ENCODE assay signal across 9 cellular contexts in genomic region chr15:100170280-100170654, GRCh38.
DNase-seq lines count a peak whose midpoint lies in the region; ATAC-seq lines count a peak whose summit lies in the region.
"Had no signal": no experiment of that assay in that cellular context is flagged by ENCODE, and none has a peak within 500 bp of the region (broad histone marks: within the 10 kb centered on the region; RNA-seq: fewer than 3 reads in every experiment).

No MANE protein-coding gene starts in this region.

- no peak overlapping the region for H3K4me3 ChIP-seq in CD8-positive, alpha-beta memory T cell (ENCODE audit: low read length)

- peaks cover 0 to 3% of the 10 kb centered on the region in 2 donors for H3K27me3 Mint-ChIP-seq in CD8-positive, alpha-beta memory T cell
- H3K27me3 Mint-ChIP-seq in activated T-cell treated with anti-CD3 and anti-CD28 coated beads, Interleukin-2, amount 50 U/mL, for 4 hours (ENCODE audit: low read depth): no peaks in the 10 kb centered on the region

- H3K9me3 Mint-ChIP-seq in CD8-positive, alpha-beta memory T cell: peaks cover 2 to 9% (median 4%) of the 10 kb centered on the region in 5 donors
- H3K9me3 Mint-ChIP-seq in activated T-cell treated with anti-CD3 and anti-CD28 coated beads, Interleukin-2, amount 50 U/mL, for 4 hours: no peaks in the 10 kb centered on the region

- peak; percentile 83 for ATAC-seq in GM19043 (IDR thresholded peaks at IDR 0.05; ENCODE audit: low read depth, unreplicated experiment)
- ATAC-seq in HG02938 (IDR thresholded peaks at IDR 0.05; ENCODE audit: unreplicated experiment): peak; percentile 88
- ATAC-seq in activated T-cell treated with anti-CD3 and anti-CD28 coated beads, Interleukin-2, amount 50 U/mL, for 4 hours: peak; percentile 46 to 63
- ATAC-seq: naive thymus-derived CD4-positive, alpha-beta T cell had no signal

- peak overlapping the region in 7 of 8 donors; percentile 7 to 94 (median 72) for H3K27ac Mint-ChIP-seq in CD8-positive, alpha-beta memory T cell

- no peaks in the 10 kb centered on the region for H3K27me3 ChIP-seq in CD8-positive, alpha-beta memory T cell (ENCODE audit: insufficient read depth, low read length, poor library complexity, severe bottlenecking)

- no peaks in the 10 kb centered on the region for H3K4me1 ChIP-seq in CD8-positive, alpha-beta memory T cell (ENCODE audit: insufficient read depth, low read length)

- no peaks in the 10 kb centered on the region for H3K36me3 ChIP-seq in CD8-positive, alpha-beta memory T cell (ENCODE audit: insufficient read depth, low read length)

- H3K27ac ChIP-seq in CD8-positive, alpha-beta memory T cell (ENCODE audit: low read depth, low read length): no peak overlapping the region

- peaks cover 8 to 11% (median 10%) of the 10 kb centered on the region in 3 donors for H3K4me1 Mint-ChIP-seq in CD8-positive, alpha-beta memory T cell
- H3K4me1 Mint-ChIP-seq in activated T-cell treated with anti-CD3 and anti-CD28 coated beads, Interleukin-2, amount 50 U/mL, for 4 hours (ENCODE audit: low read depth): peaks cover 3% of the 10 kb centered on the region

- DNase-seq in CD8-positive, alpha-beta memory T cell: no peak
- no peak for DNase-seq in activated T-cell treated with anti-CD3 and anti-CD28 coated beads, Interleukin-2, amount 50 U/mL, for 4 hours
- DNase-seq in mucosa of gallbladder (ENCODE audit: low spot score) (no peak), HCEC 1CT (no peak), T1000 (lab: John Stamatoyannopoulos, UW) (no peak), NCI-H2227 treated with DMSO at 0.1 percent for 48 hours (lab: John Stamatoyannopoulos, UW) (no peak)

- H3K9me3 ChIP-seq in CD8-positive, alpha-beta memory T cell (ENCODE audit: low read length): peaks cover 9% of the 10 kb centered on the region

- POLR2A ChIA-PET in CD8-positive, alpha-beta memory T cell (lab: Charles Lee): no interaction called here

- CTCF ChIA-PET in CD8-positive, alpha-beta memory T cell (lab: Charles Lee): interaction anchor here (1.3 kb wide), 1 partner anchor 180 kb away, joined by 3 read pairs; no protein-coding TSS in a partner anchor

- peak overlapping the region in 3 of 7 donors; percentile 17 to 52 (median 23) for H3K4me3 Mint-ChIP-seq in CD8-positive, alpha-beta memory T cell
- no peak overlapping the region for H3K4me3 Mint-ChIP-seq in activated T-cell treated with anti-CD3 and anti-CD28 coated beads, Interleukin-2, amount 50 U/mL, for 4 hours

- peaks cover 0 to 2% (median 0%) of the 10 kb centered on the region in 3 donors for H3K36me3 Mint-ChIP-seq in CD8-positive, alpha-beta memory T cell
- H3K36me3 Mint-ChIP-seq in activated T-cell treated with anti-CD3 and anti-CD28 coated beads, Interleukin-2, amount 50 U/mL, for 4 hours (ENCODE audit: insufficient read depth): peaks cover 3% of the 10 kb centered on the region
